In genomic region chr20:25071722-25072121, GRCh38 we compare ENCODE assay signal across 1 cellular context.
TF ChIP-seq lines count a peak whose summit lies in the region.

No MANE protein-coding gene starts in this region.

TF ChIP-seq in HepG2, 621 proteins besides CTCF, POLR2A, EP300 and RAD21:
- 0 out of 2 replicates have a peak, but pooled peaks have one; percentile 8 for TF ChIP-seq ZNF12 (CRISPR knock-in tag; IDR thresholded peaks at IDR 0.05)
- TF ChIP-seq ARNTL (CRISPR knock-in tag; IDR thresholded peaks at IDR 0.05): no peak
- TF ChIP-seq ZFY (CRISPR knock-in tag; IDR thresholded peaks at IDR 0.05): peak; percentile 12; the same call in 1 of the 2 replicates
- TF ChIP-seq RARA (CRISPR knock-in tag; IDR thresholded peaks at IDR 0.05): peak; percentile 40
- TF ChIP-seq HNF4A (CRISPR knock-in tag; IDR thresholded peaks at IDR 0.05): peak; percentile 41; the same call in 1 of the 2 replicates
- peak; percentile 69; the same call in 1 of the 2 replicates for TF ChIP-seq PRDM15 (CRISPR knock-in tag; IDR thresholded peaks at IDR 0.05)
- 0 out of 2 replicates have a peak, but pooled peaks have one; percentile 29 for TF ChIP-seq TRIM24 (CRISPR knock-in tag; IDR thresholded peaks at IDR 0.05)
- TF ChIP-seq CEBPB (IDR thresholded peaks at IDR 0.05; ENCODE audit: borderline replicate concordance, low read depth, low read length): peak; percentile 80
- no peak for TF ChIP-seq ZNF430 (CRISPR knock-in tag; IDR thresholded peaks at IDR 0.05)
- TF ChIP-seq CEBPG (CRISPR knock-in tag; IDR thresholded peaks at IDR 0.05): peak; percentile 43; the same call in 1 of the 2 replicates
